Comparison of ENCODE assay signal across 8 cellular contexts in genomic region chr17:68020791-68021190, GRCh38. TPM values are rescaled to one million over a fixed set of nuclear protein-coding genes. Genes with fewer than 3 reads are reported as not detected.
DNase-seq lines count a peak whose midpoint lies in the region; ATAC-seq, FAIRE-seq and TF ChIP-seq lines count a peak whose summit lies in the region.
"Not testable (repeated sequence)": the region's sequence is repeated elsewhere in the genome, so short reads cannot be mapped to it uniquely, and the experiment has no call there.

No MANE protein-coding gene starts in this region.

- not testable (repeated sequence) for DNase-seq in GM23338 (ENCODE audit: low spot score); PC-3; activated T-cell treated with anti-CD3 and anti-CD28 coated beads, Interleukin-2, amount 50 U/mL, for 24 hours; bronchial epithelial cell (ENCODE audit: low read depth); heart left ventricle; skeletal muscle cell (ENCODE audit: low read depth); aorta

- H3K4me2 ChIP-seq in GM23338 (peak overlapping the region; percentile 86), PC-3 (ENCODE audit: low read length) (peak overlapping the region; percentile 89)

- not testable (repeated sequence) for H3K9me2 ChIP-seq in GM23338 (ENCODE audit: insufficient read depth); PC-3 (replicated peaks; ENCODE audit: low read length)

- not testable (repeated sequence) for H4K20me1 ChIP-seq in GM23338 (replicated peaks; ENCODE audit: insufficient read depth); PC-3 (ENCODE audit: low read length)

- not testable (repeated sequence) for BruUV-seq in PC-3 (replicated peaks; lab: Mats Ljungman, UMichigan)

- H3K27me3 ChIP-seq in GM23338 (ENCODE audit: insufficient read depth); PC-3 (ENCODE audit: low read length); bronchial epithelial cell (ENCODE audit: control insufficient read depth, insufficient read depth, low read length); heart left ventricle; mucosa of stomach (ENCODE audit: control insufficient read depth, insufficient read depth, low read length); aorta (ENCODE audit: control insufficient read depth in 1 of 2, insufficient read depth in 2 of 2, low read length in 1 of 2): not testable (repeated sequence)

- not testable (repeated sequence) for H3F3A ChIP-seq in GM23338 (replicated peaks; ENCODE audit: low read depth); PC-3 (ENCODE audit: low read length, unreplicated experiment)

- 83 to 91% (median 87%) methylated on average over 13 of the region's 13 CpGs for WGBS in heart left ventricle, 4 donors
- 82 to 84% methylated on average over 13 of the region's 13 CpGs for WGBS in aorta, 2 donors

- not testable (repeated sequence) for H3K79me2 ChIP-seq in GM23338 (replicated peaks; ENCODE audit: insufficient read depth); PC-3 (ENCODE audit: low read length)

- peak overlapping the region; percentile 79 for H3K4me3 Mint-ChIP-seq in GM23338
- H3K4me3 Mint-ChIP-seq in activated T-cell treated with anti-CD3 and anti-CD28 coated beads, Interleukin-2, amount 50 U/mL, for 24 hours, result peak overlapping the region; percentile 84

- H3K27ac Mint-ChIP-seq in GM23338, result not testable (repeated sequence)
- H3K27ac Mint-ChIP-seq in activated T-cell treated with anti-CD3 and anti-CD28 coated beads, Interleukin-2, amount 50 U/mL, for 24 hours, result peak overlapping the region; percentile 97

- not testable (repeated sequence) for H3K9me3 ChIP-seq in PC-3 (ENCODE audit: low read length); heart left ventricle; mucosa of stomach (ENCODE audit: control insufficient read depth, low read length); aorta (ENCODE audit: control insufficient read depth, low read length)

- H3K9ac ChIP-seq in PC-3 (ENCODE audit: low read length) (peak overlapping the region; percentile 81), mucosa of stomach (ENCODE audit: low read length) (peak overlapping the region; percentile 80)

- H3K27me3 Mint-ChIP-seq in GM23338 (ENCODE audit: insufficient read depth, low read depth, poor library complexity), result peaks cover 30% of the 10 kb centered on the region
- not testable (repeated sequence) for H3K27me3 Mint-ChIP-seq in activated T-cell treated with anti-CD3 and anti-CD28 coated beads, Interleukin-2, amount 50 U/mL, for 24 hours

- H3K4me1 Mint-ChIP-seq in GM23338, result not testable (repeated sequence)
- H3K4me1 Mint-ChIP-seq in activated T-cell treated with anti-CD3 and anti-CD28 coated beads, Interleukin-2, amount 50 U/mL, for 24 hours (ENCODE audit: low read depth), result peaks cover 19% of the 10 kb centered on the region

- peak overlapping the region; percentile 83; the same call in 1 of the 2 replicates for H2AFZ ChIP-seq in GM23338
- H2AFZ ChIP-seq in PC-3 (ENCODE audit: low read length), result peak overlapping the region; percentile 94

- H3K9me3 Mint-ChIP-seq in GM23338; activated T-cell treated with anti-CD3 and anti-CD28 coated beads, Interleukin-2, amount 50 U/mL, for 24 hours: not testable (repeated sequence)

- not testable (repeated sequence) for TF ChIP-seq CTCF in GM23338 (conservative IDR thresholded peaks at IDR 0.05; ENCODE audit: low read depth in 2 of 2); PC-3 (conservative IDR thresholded peaks at IDR 0.05; ENCODE audit: low read depth, low read length); bronchial epithelial cell (IDR thresholded peaks at IDR 0.05; ENCODE audit: insufficient read depth, low read length, severe bottlenecking); heart left ventricle (IDR thresholded peaks at IDR 0.05)

- ATAC-seq in GM23338; PC-3; heart left ventricle; aorta (ENCODE audit: low FRiP score): not testable (repeated sequence)

- H3K4me3 ChIP-seq in GM23338, result peak overlapping the region; percentile 70
- H3K4me3 ChIP-seq in PC-3 (ENCODE audit: low read length), result peak overlapping the region; percentile 68
- H3K4me3 ChIP-seq in bronchial epithelial cell (ENCODE audit: low read depth, low read length), result peak overlapping the region; percentile 59
- peak overlapping the region in 10 of 12 donors; percentile 45 to 77 (median 65) for H3K4me3 ChIP-seq in heart left ventricle
- H3K4me3 ChIP-seq in mucosa of stomach (ENCODE audit: low read length), result peak overlapping the region; percentile 78
- peak overlapping the region; percentile 71 for H3K4me3 ChIP-seq in skeletal muscle cell (ENCODE audit: low read depth, low read length)
- H3K4me3 ChIP-seq in aorta (ENCODE audit: low read length in 2 of 2), result peak overlapping the region; percentile 59 to 68

- not testable (repeated sequence) for H3K36me3 ChIP-seq in GM23338 (ENCODE audit: insufficient read depth); PC-3 (ENCODE audit: low read depth, low read length); bronchial epithelial cell (ENCODE audit: control insufficient read depth, insufficient read depth, low read length); heart left ventricle; mucosa of stomach (ENCODE audit: control insufficient read depth, insufficient read depth, low read length); aorta (ENCODE audit: control insufficient read depth in 1 of 2, insufficient read depth in 2 of 2, low read length in 1 of 2)

- not testable (repeated sequence) for TF ChIP-seq POLR2A in heart left ventricle (IDR thresholded peaks at IDR 0.05)

- CTCF ChIA-PET in PC-3 (lab: Charles Lee), result interaction anchor here (0.6 kb wide), 1 partner anchor 1447 kb away, joined by 3 read pairs; no protein-coding TSS in a partner anchor

- H3K36me3 Mint-ChIP-seq in GM23338 (ENCODE audit: low read depth); activated T-cell treated with anti-CD3 and anti-CD28 coated beads, Interleukin-2, amount 50 U/mL, for 24 hours (ENCODE audit: low read depth): not testable (repeated sequence)

- H3K4me1 ChIP-seq in GM23338 (ENCODE audit: insufficient read depth); PC-3 (ENCODE audit: insufficient read depth, low read length); heart left ventricle; mucosa of stomach (ENCODE audit: control insufficient read depth, insufficient read depth, low read length); aorta (ENCODE audit: control insufficient read depth in 1 of 2, insufficient read depth in 2 of 2, low read length in 2 of 2): not testable (repeated sequence)

- H3K27ac ChIP-seq in GM23338 (ENCODE audit: low read depth) (peak overlapping the region; percentile 90; the same call in 1 of the 2 replicates), heart left ventricle (peak overlapping the region in 11 of 12 donors; percentile 78 to 92 (median 90))
- not testable (repeated sequence) for H3K27ac ChIP-seq in PC-3 (ENCODE audit: low read length); aorta (ENCODE audit: low read depth in 1 of 2, low read length in 2 of 2)

- POLR2A ChIA-PET in PC-3 (lab: Charles Lee; ENCODE audit: unreplicated experiment), result interaction anchor here (0.6 to 1.2 kb wide), 2 partner anchors 14 to 24 kb away, joined by 4 to 6 read pairs; partner anchors contain the start of gene KPNA2

- not testable (repeated sequence) for FAIRE-seq in bronchial epithelial cell (lab: Jason Lieb, UNC)

- intact Hi-C loops in PC-3 (cut with micrococcal nuclease), result loop anchor here (1.0 kb wide), 1 partner anchor 15 kb away; the partner anchor contains the start of gene KPNA2
- intact Hi-C loops in heart left ventricle (cut with DNase I), result loop anchor here in 1 of 10 donors (2.0 kb wide), 1 partner anchor 28 kb away; no protein-coding TSS in a partner anchor
- intact Hi-C loops in aorta (cut with DNase I), result loop anchor here in 1 of 2 donors (2.0 kb wide), 1 partner anchor 14 kb away; the partner anchor contains the start of gene KPNA2

RNA-seq across cellular contexts. Expression of gene KPNA2, which starts 14.7 kb away (rescaled TPM):
- total RNA-seq in GM23338 (2014; rRNA removed; shearing (Covaris generic)), result 442 and 468 TPM in 2 replicates
- polyA plus RNA-seq in GM23338 (2016; fragmentation: Nextera tagmentation; extraction: Ambion mirVana), result 364 and 375 TPM in 2 replicates
- 223 and 288 TPM in 2 replicates for total RNA-seq in PC-3 (2014; rRNA removed)
- total RNA-seq in bronchial epithelial cell, result 17.0 and 17.4 TPM in 2 replicates
- 10 to 100 TPM; 12.6 to 50.7 (median 20.4) TPM for total RNA-seq in heart left ventricle
- 10 to 100 TPM; 10.6 to 37.9 TPM for polyA plus RNA-seq in heart left ventricle
- total RNA-seq in aorta, result 10 to 100 TPM; 19.6 to 20.9 TPM
- 10 to 100 TPM in 1 of 2 donors, 1 to 10 TPM in 1; 5.8 to 11.1 TPM for polyA plus RNA-seq in aorta

RNA-seq across cellular contexts. Expression of gene C17orf58, which starts 24.5 kb away (rescaled TPM):
- total RNA-seq in GM23338 (2014; rRNA removed; shearing (Covaris generic)), result 30.9 and 42.3 TPM in 2 replicates
- 35.0 and 35.8 TPM in 2 replicates for polyA plus RNA-seq in GM23338 (2016; fragmentation: Nextera tagmentation; extraction: Ambion mirVana)
- total RNA-seq in PC-3 (2014; rRNA removed), result 13.2 and 25.3 TPM in 2 replicates
- total RNA-seq in bronchial epithelial cell, result 7.4 and 11.3 TPM in 2 replicates
- total RNA-seq in heart left ventricle, result 10 to 100 TPM in 1 of 9 donors, 1 to 10 TPM in 8; 4.1 to 11.8 (median 5.3) TPM
- polyA plus RNA-seq in heart left ventricle, result 1 to 10 TPM; 6.8 to 7.2 TPM
- total RNA-seq in aorta, result 10 to 100 TPM in 1 of 2 donors, 1 to 10 TPM in 1; 5.2 to 15.8 TPM
- polyA plus RNA-seq in aorta, result 10 to 100 TPM in 1 of 2 donors, 1 to 10 TPM in 1; 9.1 to 20.5 TPM
